ENCODE assay signal across 21 cellular contexts in genomic region chr9:18037981-18038380, GRCh38.
"Had no signal": no experiment of that assay in that cellular context is flagged by ENCODE, and none has a peak within 500 bp of the region (broad histone marks: within the 10 kb centered on the region; RNA-seq: fewer than 3 reads in every experiment).

No MANE protein-coding gene starts in this region.

- H3K4me3 Mint-ChIP-seq: endodermal cell, natural killer cell, neural crest cell had no signal

- ATAC-seq: mucosa of descending colon, natural killer cell had no signal

- H3K4me1 Mint-ChIP-seq: natural killer cell had no signal

- H3K4me1 ChIP-seq: colonic mucosa, sigmoid colon, thyroid gland, upper lobe of left lung, vagina had no signal

- H3K79me2 ChIP-seq: hepatocyte had no signal

- FAIRE-seq: endothelial cell of umbilical vein had no signal

- H3K9me3 ChIP-seq: colonic mucosa, mucosa of descending colon, sigmoid colon, thyroid gland, upper lobe of left lung, vagina had no signal

- H3K36me3 ChIP-seq: colonic mucosa, sigmoid colon, thyroid gland, upper lobe of left lung, vagina had no signal

- H3K36me3 Mint-ChIP-seq: natural killer cell had no signal

- DNase-seq: colonic mucosa; effector CD4-positive, alpha-beta T cell; endodermal cell; erythroblast; head of caudate nucleus; kidney glomerular epithelial cell; mammary epithelial cell; mucosa of descending colon; natural killer cell; posterior cingulate gyrus; sigmoid colon; stimulated activated CD4-positive, alpha-beta T cell treated with anti-CD3 and anti-CD28 coated beads, Interleukin-2, amount 100 ng/mL, for 24 hours; stimulated activated CD4-positive, alpha-beta T cell treated with anti-CD3 and anti-CD28 coated beads, Interleukin-4, amount 100 ng/mL, for 4 hours; stimulated activated naive CD4-positive, alpha-beta T cell; thyroid gland; upper lobe of left lung had no signal

- H3K4me2 ChIP-seq: hepatocyte had no signal

- H3K27ac Mint-ChIP-seq: endodermal cell, natural killer cell had no signal

- H3K27me3 ChIP-seq: colonic mucosa, hepatocyte, sigmoid colon, thyroid gland, upper lobe of left lung, vagina had no signal

- H3K27ac ChIP-seq: colonic mucosa, hepatocyte, sigmoid colon, skin epidermis, thyroid gland, upper lobe of left lung, vagina had no signal

- H3K4me3 ChIP-seq: colonic mucosa, hepatocyte, mucosa of descending colon, sigmoid colon, skin epidermis, thyroid gland, upper lobe of left lung, vagina had no signal

- H2AFZ ChIP-seq: hepatocyte had no signal

- H3K9me3 Mint-ChIP-seq: endodermal cell, neural crest cell had no signal
